Comparison of ENCODE assay signal across 8 cellular contexts in the genomic region with DNA sequence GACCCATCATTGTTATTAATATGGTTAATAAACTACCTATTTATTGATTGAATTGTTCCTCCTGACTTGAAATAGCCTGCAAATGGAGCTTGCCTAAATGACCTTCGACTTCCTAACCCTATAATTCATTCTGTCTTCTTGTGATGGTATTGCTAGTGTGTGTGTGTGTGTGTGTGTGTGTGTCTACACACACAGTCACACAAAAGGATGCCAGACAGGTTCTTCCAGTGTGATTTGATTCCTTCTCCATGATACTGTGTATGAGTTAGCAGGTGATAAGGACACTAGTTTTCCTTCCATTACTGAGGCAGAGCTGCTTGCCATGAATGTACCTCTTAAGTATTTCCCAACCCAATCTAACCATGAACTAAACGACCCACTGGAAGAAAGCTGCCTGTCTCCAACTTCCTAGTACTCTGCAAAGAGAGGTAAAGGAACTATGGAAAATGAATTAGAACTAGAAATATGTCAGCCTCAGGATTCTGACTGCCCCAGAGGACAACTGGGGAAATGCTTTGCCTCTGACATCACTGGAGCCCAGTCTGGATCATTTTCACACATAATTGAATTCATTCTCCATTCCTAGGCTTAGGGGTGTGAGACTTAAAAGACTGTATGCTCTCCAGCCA. TPM values are rescaled to one million over a fixed set of nuclear protein-coding genes. Genes with fewer than 3 reads are reported as not detected.
DNase-seq lines count a peak whose midpoint lies in the region; ATAC-seq, FAIRE-seq and TF ChIP-seq lines count a peak whose summit lies in the region.

No MANE protein-coding gene starts in this region.

- CTCF ChIA-PET in HepG2 (lab: Yijun Ruan, JAX; ENCODE audit: low intra/inter-chr PET ratio, low total read pairs): no interaction called here

- H2AFZ ChIP-seq in HepG2 (ENCODE audit: low read length) (no peak overlapping the region), astrocyte (ENCODE audit: low read depth, low read length) (no peak overlapping the region)

- no peak for ATAC-seq in HepG2
- no peak for ATAC-seq in right lobe of liver
- ATAC-seq in GM18870 (IDR thresholded peaks at IDR 0.05; ENCODE audit: unreplicated experiment): no peak
- ATAC-seq in GM19351 (IDR thresholded peaks at IDR 0.05; ENCODE audit: unreplicated experiment): no peak
- no peak for ATAC-seq in GM18909 (IDR thresholded peaks at IDR 0.05; ENCODE audit: poor library complexity, unreplicated experiment)

- intact Hi-C loops in HepG2 (cut with micrococcal nuclease; ENCODE audit: unreplicated experiment) (no loop called here), right lobe of liver (cut with DNase I) (no loop called here)

- H3K9me3 Mint-ChIP-seq in astrocyte (ENCODE audit: unreplicated experiment): no peaks in the 10 kb centered on the region

- no peak overlapping the region for H3K4me3 ChIP-seq in HepG2 (replicated peaks in 1 of 3; ENCODE audit: insufficient read depth in 1 of 3, low read depth in 2 of 3, low read length in 3 of 3)
- peak overlapping the region in 1 of 3 donors; percentile 29 for H3K4me3 ChIP-seq in right lobe of liver
- peak overlapping the region; percentile 52 for H3K4me3 ChIP-seq in astrocyte (ENCODE audit: insufficient read depth, low read depth, low read length)

- POLR2A ChIA-PET in HepG2 (lab: Yijun Ruan, JAX): interaction anchor here (1.0 to 2.0 kb wide), 5 partner anchors 32 to 144 kb away, joined by 3 to 5 read pairs (median 3); a partner anchor contains a TSS

- peak overlapping the region; percentile 79 for H3K27ac Mint-ChIP-seq in astrocyte (ENCODE audit: unreplicated experiment)

- H3K4me1 ChIP-seq in HepG2 (ENCODE audit: insufficient read depth, low read length) (peaks cover 43% of the 10 kb centered on the region), right lobe of liver (peaks cover 0 to 36% (median 8%) of the 10 kb centered on the region in 4 donors), astrocyte (ENCODE audit: insufficient read depth, low read length) (peaks cover 30% of the 10 kb centered on the region)

- peaks cover 20% of the 10 kb centered on the region for H3K36me3 Mint-ChIP-seq in astrocyte (ENCODE audit: low read depth, unreplicated experiment)

- no peak for TF ChIP-seq EP300 in HepG2 (IDR thresholded peaks at IDR 0.05; ENCODE audit: low read depth in 2 of 2, low read length in 2 of 2)
- no peak for TF ChIP-seq EP300 in HepG2 (CRISPR knock-in tag; IDR thresholded peaks at IDR 0.05; ENCODE audit: borderline replicate concordance)

- peaks cover 28% of the 10 kb centered on the region for H3K4me1 Mint-ChIP-seq in astrocyte (ENCODE audit: low read depth, unreplicated experiment)

- H3K27me3 ChIP-seq in HepG2 (ENCODE audit: control insufficient read depth in 1 of 2, insufficient read depth in 2 of 2, low read length in 2 of 2): no peaks in the 10 kb centered on the region
- H3K27me3 ChIP-seq in right lobe of liver: no peaks in the 10 kb centered on the region
- no peaks in the 10 kb centered on the region for H3K27me3 ChIP-seq in astrocyte (ENCODE audit: insufficient read depth, low read length)

- no peak overlapping the region for H3K4me2 ChIP-seq in HepG2 (ENCODE audit: low read depth, low read length)
- H3K4me2 ChIP-seq in astrocyte (ENCODE audit: low read length): peak overlapping the region; percentile 84

- H4K20me1 ChIP-seq in HepG2 (ENCODE audit: insufficient read depth, low read length) (no peaks in the 10 kb centered on the region), astrocyte (ENCODE audit: insufficient read depth, low read length) (no peaks in the 10 kb centered on the region)

- H3K4me3 Mint-ChIP-seq in astrocyte (ENCODE audit: unreplicated experiment): no peak overlapping the region

- WGBS in HepG2 (ENCODE audit: low lambda C conversion rate): 56% methylated on average over 2 of the region's 2 CpGs
- 13% methylated on average over 2 of the region's 2 CpGs for WGBS in right lobe of liver (ENCODE audit: insufficient coverage, low coverage, low lambda C conversion rate, missing lambda C conversion rate)

- H3K9me3 ChIP-seq in HepG2 (ENCODE audit: low read length): no peaks in the 10 kb centered on the region
- H3K9me3 ChIP-seq in right lobe of liver: no peaks in the 10 kb centered on the region
- H3K9me3 ChIP-seq in astrocyte (ENCODE audit: insufficient read depth, low read depth, low read length): no peaks in the 10 kb centered on the region

- no TSS peak for BruUV-seq in HepG2 (replicated peaks; lab: Mats Ljungman, UMichigan)

- in situ Hi-C loops in HepG2 (cut with HindIII; ENCODE audit: extremely low pct_ligation_motif_present, low pct_unique_long_range_greater_than_20kb): loop anchor here (10.0 kb wide), 1 partner anchor 269 kb away; a partner anchor contains a TSS

- DNase-seq in HepG2 (ENCODE audit: low spot score) (no peak), right lobe of liver (no peak), astrocyte (ENCODE audit: low read depth) (peak; percentile 94), left kidney (ENCODE audit: low read depth, low spot score) (peak; percentile 21), NCI-H1930 (lab: John Stamatoyannopoulos, UW) (no peak)

- no peaks in the 10 kb centered on the region for H3K27me3 Mint-ChIP-seq in astrocyte (ENCODE audit: low read depth, unreplicated experiment)

- TF ChIP-seq CTCF in HepG2 (CRISPR knock-in tag; IDR thresholded peaks at IDR 0.05) (no peak), right lobe of liver (IDR thresholded peaks at IDR 0.05) (peak in 1 of 4 donors; percentile 14), astrocyte (IDR thresholded peaks at IDR 0.05; ENCODE audit: insufficient read depth, low read depth, low read length) (peak; percentile 47)

- H3K9ac ChIP-seq in HepG2 (ENCODE audit: insufficient read depth, low read depth, low read length): no peak overlapping the region
- H3K9ac ChIP-seq in astrocyte (ENCODE audit: low read length): peak overlapping the region; percentile 79

- TF ChIP-seq RAD21 in HepG2 (CRISPR knock-in tag; IDR thresholded peaks at IDR 0.05): no peak

- H3K79me2 ChIP-seq in HepG2 (ENCODE audit: insufficient read depth, low read length): peaks cover 11% of the 10 kb centered on the region
- peaks cover 7% of the 10 kb centered on the region for H3K79me2 ChIP-seq in astrocyte (ENCODE audit: insufficient read depth, low read length)

- H3K27ac ChIP-seq in HepG2 (ENCODE audit: extremely low read length, insufficient read depth, low read length) (peak overlapping the region; percentile 13), right lobe of liver (peak overlapping the region in 1 of 3 donors; percentile 14), astrocyte (ENCODE audit: low read depth, low read length) (peak overlapping the region; percentile 93)

- TF ChIP-seq POLR2A in HepG2 (IDR thresholded peaks at IDR 0.05; ENCODE audit: insufficient read depth in 1 of 2, low read depth in 2 of 2, low read length in 2 of 2): no peak
- no peak for TF ChIP-seq POLR2A in right lobe of liver (IDR thresholded peaks at IDR 0.05)

- no peak for FAIRE-seq in HepG2 (lab: Jason Lieb, UNC)
- FAIRE-seq in astrocyte (lab: Jason Lieb, UNC): no peak

- peaks cover 4 to 21% of the 10 kb centered on the region in 2 experiments for H3K36me3 ChIP-seq in HepG2 (replicated peaks in 1 of 2; ENCODE audit: control insufficient read depth in 1 of 2, insufficient read depth in 2 of 2, low read length in 2 of 2)
- peaks cover 0 to 10% (median 0%) of the 10 kb centered on the region in 4 donors for H3K36me3 ChIP-seq in right lobe of liver
- H3K36me3 ChIP-seq in astrocyte (ENCODE audit: insufficient read depth, low read length): peaks cover 3% of the 10 kb centered on the region

RNA-seq across cellular contexts. Expression of a gene that starts 3.5 kb away (rescaled TPM):
- total RNA-seq in HepG2 (2016; rRNA removed; fragmentation: Illumina TruSeq; extraction: Trizol): 114 and 154 TPM in 2 replicates
- 24.3 and 27.3 TPM in 2 replicates for total RNA-seq in HepG2 (2016; cell fraction: cytosol; rRNA removed; fragmentation: Illumina TruSeq; extraction: Trizol; ENCODE audit: low read depth)
- total RNA-seq in HepG2 (2016; cell fraction: insoluble cytoplasmic fraction; rRNA removed; fragmentation: Illumina TruSeq; extraction: Trizol): 117 and 162 TPM in 2 replicates
- total RNA-seq in HepG2 (2016; cell fraction: membrane; rRNA removed; fragmentation: Illumina TruSeq; extraction: Trizol): 42.3 and 51.8 TPM in 2 replicates
- total RNA-seq in HepG2 (2016; cell fraction: nucleus; rRNA removed; fragmentation: Illumina TruSeq; extraction: Trizol): 89.2 and 89.6 TPM in 2 replicates
- polyA plus RNA-seq in HepG2 (2011; rRNA removed): 10.7 and 17.4 TPM in 2 replicates
- 6.9 and 8.8 TPM in 2 replicates for polyA plus RNA-seq in HepG2 (2011; cell fraction: cytosol; rRNA removed)
- polyA plus RNA-seq in HepG2 (2011; cell fraction: nucleus; rRNA removed): 9.6 and 11.4 TPM in 2 replicates
- polyA plus RNA-seq in HepG2 (2012): 8.4 and 23.9 TPM in 2 replicates
- polyA plus RNA-seq in HepG2 (2016; cell fraction: cytosol; fragmentation: Illumina TruSeq; extraction: Trizol; ENCODE audit: low read depth): 12.0 and 14.2 TPM in 2 replicates
- 133 and 135 TPM in 2 replicates for polyA plus RNA-seq in HepG2 (2016; cell fraction: insoluble cytoplasmic fraction; fragmentation: Illumina TruSeq; extraction: Trizol; ENCODE audit: low read depth)
- 15.3 and 18.9 TPM in 2 replicates for polyA plus RNA-seq in HepG2 (2016; cell fraction: membrane; fragmentation: Illumina TruSeq; extraction: Trizol; ENCODE audit: low read depth)
- polyA plus RNA-seq in HepG2 (2016; cell fraction: nucleus; fragmentation: Illumina TruSeq; extraction: Trizol; ENCODE audit: insufficient read depth, low read depth): 98.6 and 99.5 TPM in 2 replicates
- polyA minus RNA-seq in HepG2 (2011; rRNA and poly(A)+ RNA removed; ENCODE audit: low replicate concordance): 8.7 and 50.8 TPM in 2 replicates
- polyA minus RNA-seq in HepG2 (2011; cell fraction: cytosol; rRNA and poly(A)+ RNA removed): 9.4 and 10.7 TPM in 2 replicates
- polyA minus RNA-seq in HepG2 (2011; cell fraction: nucleus; rRNA and poly(A)+ RNA removed): 31.5 and 47.0 TPM in 2 replicates
- 1 to 10 TPM in 5 of 6 experiments, under 1 TPM in 1; 0.42 to 9.1 (median 3.1) TPM for total RNA-seq in right lobe of liver
- 6.4 and 14.4 TPM in 2 replicates for total RNA-seq in astrocyte

RNA-seq across cellular contexts. Expression of a gene that starts 24.8 kb away (rescaled TPM):
- 8.6 and 8.9 TPM in 2 replicates for total RNA-seq in HepG2 (2016; rRNA removed; fragmentation: Illumina TruSeq; extraction: Trizol)
- total RNA-seq in HepG2 (2016; cell fraction: cytosol; rRNA removed; fragmentation: Illumina TruSeq; extraction: Trizol; ENCODE audit: low read depth): 3.2 and 3.7 TPM in 2 replicates
- 6.7 and 9.5 TPM in 2 replicates for total RNA-seq in HepG2 (2016; cell fraction: insoluble cytoplasmic fraction; rRNA removed; fragmentation: Illumina TruSeq; extraction: Trizol)
- total RNA-seq in HepG2 (2016; cell fraction: membrane; rRNA removed; fragmentation: Illumina TruSeq; extraction: Trizol): 8.2 and 11.1 TPM in 2 replicates
- total RNA-seq in HepG2 (2016; cell fraction: nucleus; rRNA removed; fragmentation: Illumina TruSeq; extraction: Trizol): 6.0 and 7.0 TPM in 2 replicates
- polyA plus RNA-seq in HepG2 (2011; rRNA removed): 6.0 and 6.4 TPM in 2 replicates
- 2.2 and 3.8 TPM in 2 replicates for polyA plus RNA-seq in HepG2 (2011; cell fraction: cytosol; rRNA removed)
- polyA plus RNA-seq in HepG2 (2011; cell fraction: nucleus; rRNA removed): 13.2 and 13.3 TPM in 2 replicates
- 15.4 and 16.1 TPM in 2 replicates for polyA plus RNA-seq in HepG2 (2012)
- polyA plus RNA-seq in HepG2 (2016; cell fraction: cytosol; fragmentation: Illumina TruSeq; extraction: Trizol; ENCODE audit: low read depth): 3.8 and 5.4 TPM in 2 replicates
- 12.7 and 17.8 TPM in 2 replicates for polyA plus RNA-seq in HepG2 (2016; cell fraction: insoluble cytoplasmic fraction; fragmentation: Illumina TruSeq; extraction: Trizol; ENCODE audit: low read depth)
- 9.6 and 13.8 TPM in 2 replicates for polyA plus RNA-seq in HepG2 (2016; cell fraction: membrane; fragmentation: Illumina TruSeq; extraction: Trizol; ENCODE audit: low read depth)
- polyA plus RNA-seq in HepG2 (2016; cell fraction: nucleus; fragmentation: Illumina TruSeq; extraction: Trizol; ENCODE audit: insufficient read depth, low read depth): 19.0 and 19.4 TPM in 2 replicates
- 6.4 and 11.7 TPM in 2 replicates for polyA minus RNA-seq in HepG2 (2011; rRNA and poly(A)+ RNA removed; ENCODE audit: low replicate concordance)
- polyA minus RNA-seq in HepG2 (2011; cell fraction: cytosol; rRNA and poly(A)+ RNA removed): 6.7 and 8.2 TPM in 2 replicates
- polyA minus RNA-seq in HepG2 (2011; cell fraction: nucleus; rRNA and poly(A)+ RNA removed): 5.2 and 6.7 TPM in 2 replicates
- total RNA-seq in right lobe of liver: 10 to 100 TPM; 17.7 to 41.9 (median 22.9) TPM
- 37.6 and 38.8 TPM in 2 replicates for total RNA-seq in astrocyte

Comparison
In these comparisons a context has a peak if more than half of its experiments do, and no peak if none do; other contexts are left out.
1. DNase-seq: peak in astrocyte (single experiment) and left kidney (single experiment); none in HepG2 (single experiment), right lobe of liver (0 of 3) and NCI-H1930 (0 of 2).